In the genomic region with DNA sequence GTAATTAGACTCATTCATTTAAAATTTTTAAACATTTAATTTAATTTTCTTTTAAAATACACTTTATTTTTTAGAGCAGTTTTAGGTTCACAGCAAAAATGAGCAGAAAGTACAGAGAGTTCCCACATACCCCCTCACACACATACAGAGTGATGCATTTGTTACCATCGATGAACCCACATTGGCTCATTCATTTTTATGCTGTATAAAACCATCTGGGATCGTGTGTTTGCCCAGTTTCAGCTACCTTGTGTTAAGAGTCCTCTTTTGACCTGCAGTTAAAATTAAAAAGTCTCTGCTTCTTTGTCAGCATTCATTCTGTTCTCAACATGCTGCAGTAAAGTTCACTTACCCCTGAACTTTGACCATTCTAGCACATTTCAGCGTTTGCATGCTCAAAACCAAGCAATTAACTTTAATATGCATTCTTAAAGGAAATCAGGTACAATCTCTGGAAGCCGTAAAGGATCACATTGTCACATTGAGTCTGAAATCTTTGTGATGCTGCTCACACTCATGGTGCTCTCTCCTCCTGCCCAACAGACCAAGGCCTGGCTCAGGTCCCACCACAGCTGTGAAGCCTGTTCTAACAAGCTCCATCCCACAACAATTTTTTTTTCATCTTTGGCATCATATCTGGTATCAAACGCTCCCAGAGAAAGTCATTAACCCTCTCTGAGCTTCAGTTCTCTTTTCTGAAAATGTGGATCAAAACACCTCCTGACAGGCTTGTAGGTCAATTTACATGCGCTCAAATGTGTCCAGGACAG, we compare ENCODE assay signal across 18 cellular contexts.
DNase-seq lines count a peak whose midpoint lies in the region; ATAC-seq, FAIRE-seq and TF ChIP-seq lines count a peak whose summit lies in the region.
"Had no signal": no experiment of that assay in that cellular context is flagged by ENCODE, and none has a peak within 500 bp of the region (broad histone marks: within the 10 kb centered on the region; RNA-seq: fewer than 3 reads in every experiment).

No MANE protein-coding gene starts in this region.

- peak; percentile 72 for FAIRE-seq in keratinocyte (lab: Jason Lieb, UNC)
- FAIRE-seq in pancreas (lab: Jason Lieb, UNC): peak; percentile 17
- FAIRE-seq: G401.6 had no signal

- H3K9ac ChIP-seq in keratinocyte (ENCODE audit: control insufficient read depth, extremely low read depth, insufficient read depth, low read length): no peak overlapping the region
- H3K9ac ChIP-seq: GM23248 had no signal

- intact Hi-C loops in pancreas (cut with DNase I): no loop called here

- peaks cover 15% of the 10 kb centered on the region for H3K9me3 Mint-ChIP-seq in GM23338

- no peaks in the 10 kb centered on the region for H4K20me1 ChIP-seq in GM23338 (replicated peaks; ENCODE audit: insufficient read depth)
- H4K20me1 ChIP-seq in keratinocyte (ENCODE audit: control insufficient read depth, extremely low read depth, insufficient read depth, low read length): no peaks in the 10 kb centered on the region

- H3K9me3 ChIP-seq in keratinocyte (ENCODE audit: control insufficient read depth, low read depth, low read length) (no peaks in the 10 kb centered on the region), pancreas (no peaks in the 10 kb centered on the region)

- H3K4me2 ChIP-seq in GM23338: no peak overlapping the region
- no peak overlapping the region for H3K4me2 ChIP-seq in keratinocyte (ENCODE audit: control insufficient read depth, extremely low read depth, insufficient read depth, low read depth, low read length)

- no peak for ATAC-seq in GM23338
- ATAC-seq in pancreas: no peak
- ATAC-seq: left ventricle myocardium superior, natural killer cell had no signal

- H3K27me3 ChIP-seq in GM23338 (ENCODE audit: insufficient read depth) (no peaks in the 10 kb centered on the region), keratinocyte (ENCODE audit: control insufficient read depth, extremely low read depth, insufficient read depth, low read length) (no peaks in the 10 kb centered on the region), pancreas (no peaks in the 10 kb centered on the region)

- H3K9me2 ChIP-seq in GM23338 (ENCODE audit: insufficient read depth): 0 out of 2 replicates have a peak, but pooled peaks cover 12% of the 10 kb centered on the region

- no peaks in the 10 kb centered on the region for H3K4me1 ChIP-seq in GM23338 (ENCODE audit: insufficient read depth)
- peaks cover 17% of the 10 kb centered on the region for H3K4me1 ChIP-seq in keratinocyte (ENCODE audit: control insufficient read depth, extremely low read depth, insufficient read depth, low read length)
- no peaks in the 10 kb centered on the region for H3K4me1 ChIP-seq in pancreas

- H3K4me1 Mint-ChIP-seq in GM23338: peaks cover 6% of the 10 kb centered on the region; the same call in 2 of the 3 replicates
- H3K4me1 Mint-ChIP-seq: natural killer cell had no signal

- TF ChIP-seq CTCF in GM23338 (conservative IDR thresholded peaks at IDR 0.05; ENCODE audit: low read depth in 2 of 2) (no peak), keratinocyte (optimal IDR thresholded peaks at IDR 0.05 in 1 of 3, IDR thresholded peaks at IDR 0.05 in 1 of 3, conservative IDR thresholded peaks at IDR 0.05 in 1 of 3; ENCODE audit: extremely low read depth in 1 of 3, insufficient read depth in 2 of 3, low read length in 3 of 3) (no peak), pancreas (IDR thresholded peaks at IDR 0.05) (no peak), GM13977 (IDR thresholded peaks at IDR 0.05; ENCODE audit: extremely low read depth, insufficient read depth, missing control alignments) (no peak)

- dilution Hi-C loops in keratinocyte (cut with MboI; ENCODE audit: extremely low pct_ligation_motif_present, low sequenced_read_pairs): no loop called here

- H3F3A ChIP-seq in GM23338 (replicated peaks; ENCODE audit: low read depth): no peaks in the 10 kb centered on the region

- no peaks in the 10 kb centered on the region for H3K27me3 Mint-ChIP-seq in GM23338 (ENCODE audit: insufficient read depth, low read depth, poor library complexity)

- peaks cover 3% of the 10 kb centered on the region; the same call in 1 of the 3 replicates for H3K36me3 Mint-ChIP-seq in GM23338 (ENCODE audit: low read depth)

- POLR2A ChIA-PET in HEK293T (lab: Yijun Ruan, JAX): no interaction called here

- in situ Hi-C loops in GM13977 (cut with MboI; ENCODE audit: low pct_unique_long_range_greater_than_20kb, low sequenced_read_pairs, unreplicated experiment): no loop called here

- H3K27ac ChIP-seq in GM23338 (ENCODE audit: low read depth) (no peak overlapping the region), caudate nucleus (ENCODE audit: low read depth, low read length) (peak overlapping the region; percentile 46), keratinocyte (ENCODE audit: control insufficient read depth, insufficient read depth, low read length) (no peak overlapping the region), pancreas (no peak overlapping the region)
- H3K27ac ChIP-seq: GM23248 had no signal

- no peaks in the 10 kb centered on the region for H3K9me1 ChIP-seq in keratinocyte (ENCODE audit: control insufficient read depth, extremely low read depth, insufficient read depth, low read length)

- CTCF ChIA-PET in HEK293T (lab: Yijun Ruan, JAX): no interaction called here

- 60 to 63% methylated on average over 6 of the region's 6 CpGs for WGBS in pancreas, 2 donors

- H2AFZ ChIP-seq in GM23338 (peak overlapping the region; percentile 56), keratinocyte (ENCODE audit: control insufficient read depth, low read length) (no peak overlapping the region)
- H2AFZ ChIP-seq: GM23248 had no signal

- 0 out of 2 replicates have a peak, but pooled peaks cover 5% of the 10 kb centered on the region for H3K36me3 ChIP-seq in GM23338 (ENCODE audit: insufficient read depth)
- H3K36me3 ChIP-seq in keratinocyte (ENCODE audit: control insufficient read depth in 2 of 2, extremely low read depth in 1 of 2, insufficient read depth in 2 of 2, low read length in 2 of 2): no peaks in the 10 kb centered on the region
- H3K36me3 ChIP-seq in pancreas: no peaks in the 10 kb centered on the region

- no peaks in the 10 kb centered on the region for H3K79me2 ChIP-seq in GM23338 (replicated peaks; ENCODE audit: insufficient read depth)
- no peaks in the 10 kb centered on the region for H3K79me2 ChIP-seq in keratinocyte (ENCODE audit: control insufficient read depth, insufficient read depth, low read length)

- DNase-seq in GM23338 (ENCODE audit: low spot score) (no peak), caudate nucleus (lab: John Stamatoyannopoulos, UW) (peak in 50 of 61 donors; percentile 4 to 83 (median 50)), keratinocyte (ENCODE audit: low read depth, low spot score) (no peak), pancreas (no peak), GM13977 (ENCODE audit: low spot score) (no peak), HEK293T (ENCODE audit: extremely low spot score) (no peak), NCI-H82 treated with DMSO at 0.1 percent for 48 hours (lab: John Stamatoyannopoulos, UW; ENCODE audit: unreplicated experiment) (no peak), DMS153 (lab: John Stamatoyannopoulos, UW) (no peak)
- DNase-seq: activated effector memory CD4-positive, alpha-beta T cell treated with anti-CD3 and anti-CD28 coated beads, Interleukin-2, amount 50 U/mL, for 16 hours; amniotic stem cell; GM23248; left ventricle myocardium superior; natural killer cell; NCI-H1417 treated with DMSO at 0.1 percent for 48 hours; NCI-H345; SHP77 treated with DMSO at 0.1 percent for 48 hours; stimulated activated CD4-positive, alpha-beta T cell treated with anti-CD3 and anti-CD28 coated beads, Interleukin-2, amount 100 ng/mL, for 24 hours had no signal

- H3K27ac Mint-ChIP-seq in GM23338: no peak overlapping the region
- H3K27ac Mint-ChIP-seq: natural killer cell had no signal

- H3K4me3 ChIP-seq in GM23338 (no peak overlapping the region), keratinocyte (ENCODE audit: control insufficient read depth in 2 of 3, extremely low read depth in 1 of 3, insufficient read depth in 2 of 3, low read depth in 1 of 3, low read length in 3 of 3) (no peak overlapping the region), pancreas (no peak overlapping the region)
- H3K4me3 ChIP-seq: GM23248 had no signal

- H3K4me3 Mint-ChIP-seq in GM23338: no peak overlapping the region
- H3K4me3 Mint-ChIP-seq: natural killer cell had no signal

TF ChIP-seq in GM23338, 12 proteins besides CTCF, POLR2A, EP300 and RAD21 (continues in another document):
- TF ChIP-seq EZH2 (IDR thresholded peaks at IDR 0.05; ENCODE audit: low read depth, unreplicated experiment) (no peak), STAT1 (IDR thresholded peaks at IDR 0.05; ENCODE audit: unreplicated experiment) (no peak), ZNF114 (CRISPR knock-in tag; IDR thresholded peaks at IDR 0.05) (no peak), POLR2AphosphoS5 (IDR thresholded peaks at IDR 0.05; ENCODE audit: low read depth) (no peak)

TF ChIP-seq in HEK293T, 16 proteins besides CTCF, POLR2A, EP300 and RAD21:
- TF ChIP-seq FOXA1 (IDR thresholded peaks at IDR 0.05) (no peak), CTBP1 (IDR thresholded peaks at IDR 0.05; ENCODE audit: borderline replicate concordance) (no peak), SUZ12 (IDR thresholded peaks at IDR 0.05) (no peak), NFRKB (IDR thresholded peaks at IDR 0.05) (no peak), BHLHE40 (IDR thresholded peaks at IDR 0.05; ENCODE audit: borderline replicate concordance) (no peak), FOXM1 (IDR thresholded peaks at IDR 0.05; ENCODE audit: borderline replicate concordance) (no peak), TARDBP (IDR thresholded peaks at IDR 0.05) (no peak), ARNT (IDR thresholded peaks at IDR 0.05) (no peak), L3MBTL2 (conservative IDR thresholded peaks at IDR 0.05) (no peak), ZNF384 (IDR thresholded peaks at IDR 0.05) (no peak), SP1 (IDR thresholded peaks at IDR 0.05) (no peak), LEF1 (IDR thresholded peaks at IDR 0.05; ENCODE audit: borderline replicate concordance) (no peak), FOXK2 (IDR thresholded peaks at IDR 0.05) (no peak), HDGF (IDR thresholded peaks at IDR 0.05; ENCODE audit: borderline replicate concordance) (no peak), ELF4 (IDR thresholded peaks at IDR 0.05) (no peak)
- TF ChIP-seq, protein P1, sequence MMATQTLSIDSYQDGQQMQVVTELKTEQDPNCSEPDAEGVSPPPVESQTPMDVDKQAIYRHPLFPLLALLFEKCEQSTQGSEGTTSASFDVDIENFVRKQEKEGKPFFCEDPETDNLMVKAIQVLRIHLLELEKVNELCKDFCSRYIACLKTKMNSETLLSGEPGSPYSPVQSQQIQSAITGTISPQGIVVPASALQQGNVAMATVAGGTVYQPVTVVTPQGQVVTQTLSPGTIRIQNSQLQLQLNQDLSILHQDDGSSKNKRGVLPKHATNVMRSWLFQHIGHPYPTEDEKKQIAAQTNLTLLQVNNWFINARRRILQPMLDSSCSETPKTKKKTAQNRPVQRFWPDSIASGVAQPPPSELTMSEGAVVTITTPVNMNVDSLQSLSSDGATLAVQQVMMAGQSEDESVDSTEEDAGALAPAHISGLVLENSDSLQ (IDR thresholded peaks at IDR 0.05): no peak
TF ChIP-seq in HEK293T: peak in this region for 0.

Comparison
In these comparisons a context has a peak if more than half of its experiments do, and no peak if none do; other contexts are left out.
1. DNase-seq: peak in caudate nucleus (50 of 61); none in GM23338 (single experiment), keratinocyte (single experiment), pancreas (0 of 6), GM13977 (single experiment), HEK293T (single experiment), NCI-H82 treated with DMSO at 0.1 percent for 48 hours (single experiment) and DMS153 (single experiment).